8 cellular contexts compared by ENCODE assay signal in the genomic region with DNA sequence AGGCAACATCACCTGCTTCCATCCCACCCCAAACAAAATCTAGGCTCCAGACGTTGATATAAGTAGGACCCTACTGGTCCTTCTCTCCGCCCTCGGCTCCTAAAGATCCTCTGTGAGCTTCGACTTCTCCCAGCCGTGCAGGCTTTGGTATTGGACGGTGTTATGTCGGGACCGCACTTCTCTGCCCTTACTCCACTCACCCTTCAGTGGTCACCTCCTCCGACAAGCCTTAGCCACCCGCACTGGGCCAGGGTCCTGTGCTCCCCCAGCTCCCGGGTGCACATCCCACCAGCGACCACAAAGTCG. TPM values are rescaled to one million over a fixed set of nuclear protein-coding genes. Genes with fewer than 3 reads are reported as not detected.
A peak's percentile ranks its signal among the peaks of the same experiment; 100 is the strongest.
DNase-seq lines count a peak whose midpoint lies in the region; ATAC-seq and TF ChIP-seq lines count a peak whose summit lies in the region.

No MANE protein-coding gene starts in this region.

- H3K27me3 ChIP-seq in H9 (ENCODE audit: insufficient read depth, low read length) (no peaks in the 10 kb centered on the region), heart right ventricle (no peaks in the 10 kb centered on the region), skeletal muscle satellite cell (ENCODE audit: control insufficient read depth, insufficient read depth, low read length) (no peaks in the 10 kb centered on the region)

- H3K4me1 Mint-ChIP-seq in H9 (peaks cover 20 to 23% of the 10 kb centered on the region in 2 experiments), WTC11 (peaks cover 23% of the 10 kb centered on the region)

- H3K27me3 Mint-ChIP-seq in H9 (ENCODE audit: low read depth) = peaks cover 10% of the 10 kb centered on the region
- H3K27me3 Mint-ChIP-seq in WTC11 (ENCODE audit: low read depth) = no peaks in the 10 kb centered on the region

- no peak for TF ChIP-seq CTCF in H9 (conservative IDR thresholded peaks at IDR 0.05)
- no peak for TF ChIP-seq CTCF in WTC11 (IDR thresholded peaks at IDR 0.05)
- TF ChIP-seq CTCF in heart right ventricle (IDR thresholded peaks at IDR 0.05) = no peak

- CTCF ChIA-PET in WTC11 (lab: Charles Lee) = interaction anchor here (0.9 to 4.0 kb wide), 18 partner anchors 8 to 414 kb away, joined by 3 to 52 read pairs (median 6); a partner anchor contains a TSS

- no peaks in the 10 kb centered on the region for H4K20me1 ChIP-seq in H9 (ENCODE audit: control insufficient read depth, insufficient read depth, insufficient read length)

- WGBS in H9 (ENCODE audit: extremely low coverage, insufficient read length, low lambda C conversion rate) = no CpG with 5 or more reads among the region's 13 CpGs
- 17 to 32% methylated on average over 13 of the region's 13 CpGs for WGBS in heart right ventricle, 2 donors

- H3K4me2 ChIP-seq in H9 (ENCODE audit: insufficient read depth, insufficient read length, low read length) (peak overlapping the region; percentile 30), skeletal muscle satellite cell (ENCODE audit: low read length) (peak overlapping the region; percentile 97)

- peak overlapping the region; percentile 10; the same call in 1 of the 2 replicates for H3K14ac ChIP-seq in H9 (ENCODE audit: insufficient read depth, low read length)

- peaks cover 18% of the 10 kb centered on the region for H3K23me2 ChIP-seq in H9 (ENCODE audit: insufficient read length, low read depth, low read length, poor library complexity, severe bottlenecking)

- H2BK12ac ChIP-seq in H9 (ENCODE audit: insufficient read length, low read depth, low read length) = no peak overlapping the region

- H3K4ac ChIP-seq in H9 (ENCODE audit: low read depth, low read length) = no peak overlapping the region

- H2BK20ac ChIP-seq in H9 (ENCODE audit: low read depth, low read length, poor library complexity, severe bottlenecking) = no peak overlapping the region

- H2BK5ac ChIP-seq in H9 (ENCODE audit: insufficient read length, low read length) = no peak overlapping the region

- H2AK5ac ChIP-seq in H9 (ENCODE audit: insufficient read length, low read length) = no peak overlapping the region

- H3K4me3 ChIP-seq in heart right ventricle (peak overlapping the region; percentile 70 to 96 (median 86)), skeletal muscle satellite cell (ENCODE audit: low read length) (peak overlapping the region; percentile 77)

- intact Hi-C loops in heart right ventricle (cut with DNase I) = loop anchor here in 5 of 10 donors (5.0 to 10.0 kb wide), 4 partner anchors 57 to 410 kb away; a partner anchor contains a TSS

- H2AFZ ChIP-seq in H9 (ENCODE audit: low read length) = no peak overlapping the region

- no peak overlapping the region for H4K91ac ChIP-seq in H9 (ENCODE audit: insufficient read length, low read depth, low read length)

- H3K56ac ChIP-seq in H9 (ENCODE audit: insufficient read length, low read depth, low read length) = no peak overlapping the region

- H3K36me3 Mint-ChIP-seq in H9 (ENCODE audit: insufficient read depth in 1 of 3, low read depth in 3 of 3) (peaks cover 6 to 41% (median 10%) of the 10 kb centered on the region in 3 experiments; a peak in 5 of 7 replicates), WTC11 (peaks cover 6% of the 10 kb centered on the region)

- DNase-seq in H9 = no peak
- no peak for DNase-seq in WTC11 (ENCODE audit: low spot score)
- DNase-seq in heart right ventricle = no peak
- DNase-seq in SHP77 (lab: John Stamatoyannopoulos, UW) = no peak
- DNase-seq in dedifferentiated amniotic fluid mesenchymal stem cell (ENCODE audit: extremely low spot score) = no peak

- peaks cover 0 to 59% (median 4%) of the 10 kb centered on the region in 9 donors for H3K36me3 ChIP-seq in heart right ventricle
- peaks cover 10% of the 10 kb centered on the region for H3K36me3 ChIP-seq in skeletal muscle satellite cell (ENCODE audit: insufficient read depth, low read length)

- H3K18ac ChIP-seq in H9 (ENCODE audit: insufficient read length, low read depth, low read length) = no peak overlapping the region

- peak overlapping the region; percentile 25 for H3K9ac ChIP-seq in H9 (ENCODE audit: extremely low read depth, insufficient read length, low read length)
- H3K9ac ChIP-seq in skeletal muscle satellite cell (ENCODE audit: low read depth, low read length) = peak overlapping the region; percentile 88

- H3K23ac ChIP-seq in H9 (ENCODE audit: insufficient read length, low read depth, low read length) = no peak overlapping the region

- H3K9me3 Mint-ChIP-seq in H9 (peaks cover 0 to 2% of the 10 kb centered on the region in 2 experiments; a peak in 2 of 5 replicates), WTC11 (no peaks in the 10 kb centered on the region)

- H2BK15ac ChIP-seq in H9 (ENCODE audit: low read depth, low read length) = no peak overlapping the region

- H3K27ac Mint-ChIP-seq in H9 = peak overlapping the region; percentile 45 to 94 (median 59); a peak in 4 of 7 replicates
- peak overlapping the region; percentile 90 for H3K27ac Mint-ChIP-seq in WTC11

- H3K4me1 ChIP-seq in H9 (ENCODE audit: insufficient read depth, low read length) (peaks cover 3% of the 10 kb centered on the region; the same call in 1 of the 2 replicates), heart right ventricle (peaks cover 4 to 37% (median 33%) of the 10 kb centered on the region in 9 donors), skeletal muscle satellite cell (ENCODE audit: control insufficient read depth, insufficient read depth, low read length) (peaks cover 23% of the 10 kb centered on the region)

- peak overlapping the region; percentile 98 to 100 for H3K4me3 Mint-ChIP-seq in H9
- H3K4me3 Mint-ChIP-seq in WTC11 = peak overlapping the region; percentile 100

- ATAC-seq in WTC11 (peak; percentile 2), heart right ventricle (peak in 7 of 8 donors; percentile 0 to 28 (median 4)), HG03354 (IDR thresholded peaks at IDR 0.05; ENCODE audit: poor library complexity, severe bottlenecking, unreplicated experiment) (no peak), HG02885 (IDR thresholded peaks at IDR 0.05; ENCODE audit: poor library complexity, unreplicated experiment) (no peak)

- H2BK120ac ChIP-seq in H9 (ENCODE audit: low read depth, low read length, poor library complexity, severe bottlenecking) = no peak overlapping the region

- H3K27ac ChIP-seq in H9 (ENCODE audit: insufficient read length, low read depth, low read length) (no peak overlapping the region), heart right ventricle (peak overlapping the region; percentile 70 to 98 (median 95))

- no peaks in the 10 kb centered on the region for H3K9me3 ChIP-seq in H9 (ENCODE audit: control insufficient read depth, low read depth, low read length)
- no peaks in the 10 kb centered on the region for H3K9me3 ChIP-seq in heart right ventricle
- no peaks in the 10 kb centered on the region for H3K9me3 ChIP-seq in skeletal muscle satellite cell (replicated peaks; ENCODE audit: low read length)

- POLR2A ChIA-PET in WTC11 (lab: Charles Lee) = interaction anchor here (0.5 to 4.7 kb wide), 7 partner anchors 10 to 282 kb away, joined by 3 to 30 read pairs (median 5); a partner anchor contains a TSS

- no peak overlapping the region for H4K5ac ChIP-seq in H9 (ENCODE audit: insufficient read length, low read depth, low read length)

- H4K8ac ChIP-seq in H9 (replicated peaks; ENCODE audit: insufficient read length, low read depth, low read length) = no peak overlapping the region

- no peaks in the 10 kb centered on the region for H3K79me1 ChIP-seq in H9 (ENCODE audit: insufficient read depth, low read depth, low read length, poor library complexity, severe bottlenecking)

- no peaks in the 10 kb centered on the region for H3K79me2 ChIP-seq in H9 (ENCODE audit: insufficient read depth, low read length)

- H3T11ph ChIP-seq in H9 (ENCODE audit: low read length) = no peak overlapping the region

TF ChIP-seq in WTC11, 78 proteins besides CTCF, POLR2A, EP300 and RAD21:
- TF ChIP-seq NFE2L1 (CRISPR knock-in tag; IDR thresholded peaks at IDR 0.05) = no peak
- no peak for TF ChIP-seq MXD4 (CRISPR knock-in tag; IDR thresholded peaks at IDR 0.05; ENCODE audit: borderline replicate concordance)
- no peak for TF ChIP-seq FOXK1 (CRISPR knock-in tag; IDR thresholded peaks at IDR 0.05)
- no peak for TF ChIP-seq JAZF1 (CRISPR knock-in tag; IDR thresholded peaks at IDR 0.05)
- peak; percentile 23; the same call in 1 of the 2 replicates for TF ChIP-seq ZNF121 (CRISPR knock-in tag; IDR thresholded peaks at IDR 0.05)

RNA-seq across cellular contexts. Expression of a gene that starts 1.6 kb away (rescaled TPM):
- total RNA-seq in H9 (2021) (24.5 and 25.7 TPM in 2 replicates), WTC11 (2021) (34.8 to 40.9 TPM (median 35.3 TPM) in 3 replicates), heart right ventricle (100 to 1,000 TPM in 1 of 10 donors, 10 to 100 TPM in 9; 48.9 to 164 (median 62.8) TPM)
- polyA plus RNA-seq in heart right ventricle = 100 to 1,000 TPM in 1 of 2 donors, 10 to 100 TPM in 1; 87.4 to 170 TPM
- 43.6 and 45.0 TPM in 2 replicates for total RNA-seq in skeletal muscle satellite cell (2012; rRNA removed)

RNA-seq across cellular contexts. Expression of a gene that starts 3.4 kb away (rescaled TPM):
- total RNA-seq in H9 (2021) (2.7 and 3.3 TPM in 2 replicates), WTC11 (2021) (1.7 to 3.6 TPM (median 2.8 TPM) in 3 replicates), heart right ventricle (1 to 10 TPM in 2 of 10 donors, under 1 TPM in 8; 0.39 to 1.6 (median 0.84) TPM)
- 1 to 10 TPM in 1 of 2 donors, under 1 TPM in 1; 0.74 to 2.0 TPM for polyA plus RNA-seq in heart right ventricle
- total RNA-seq in skeletal muscle satellite cell (2012; rRNA removed) = 0.51 and 1.3 TPM in 2 replicates

RNA-seq across cellular contexts. Expression of a gene that starts 8.9 kb away (rescaled TPM):
- total RNA-seq in H9 (2021) (17.7 and 17.8 TPM in 2 replicates), WTC11 (2021) (23.3 to 38.3 TPM (median 25.8 TPM) in 3 replicates), heart right ventricle (10 to 100 TPM; 14.4 to 24.6 (median 20.6) TPM)
- polyA plus RNA-seq in heart right ventricle = 10 to 100 TPM; 18.1 to 96.5 TPM
- total RNA-seq in skeletal muscle satellite cell (2012; rRNA removed) = 4.8 and 10.6 TPM in 2 replicates

RNA-seq across cellular contexts. Expression of a gene that starts 33.4 kb away (rescaled TPM):
- 46.7 and 51.1 TPM in 2 replicates for total RNA-seq in H9 (2021)
- total RNA-seq in WTC11 (2021) = 67.5 to 94.1 TPM (median 73.7 TPM) in 3 replicates
- total RNA-seq in heart right ventricle = 100 to 1,000 TPM in 1 of 10 donors, 10 to 100 TPM in 9; 70.9 to 107 (median 86.6) TPM
- 100 to 1,000 TPM in 1 of 2 donors, 10 to 100 TPM in 1; 70.1 to 116 TPM for polyA plus RNA-seq in heart right ventricle
- 43.3 and 45.7 TPM in 2 replicates for total RNA-seq in skeletal muscle satellite cell (2012; rRNA removed)

RNA-seq across cellular contexts. Expression of a gene that starts 42.0 kb away (rescaled TPM):
- total RNA-seq in H9 (2021) (28.6 and 29.1 TPM in 2 replicates), WTC11 (2021) (29.0 to 32.6 TPM (median 31.6 TPM) in 3 replicates), heart right ventricle (10 to 100 TPM; 16.0 to 24.5 (median 20.5) TPM)
- polyA plus RNA-seq in heart right ventricle = 10 to 100 TPM; 15.7 to 22.9 TPM
- total RNA-seq in skeletal muscle satellite cell (2012; rRNA removed) = 10.5 and 12.4 TPM in 2 replicates

Comparison
In these comparisons a context has a peak if more than half of its experiments do, and no peak if none do; other contexts are left out.
1. ATAC-seq: peak in WTC11 (single experiment) and heart right ventricle (7 of 8); none in HG03354 (single experiment) and HG02885 (single experiment).